In the genomic region with DNA sequence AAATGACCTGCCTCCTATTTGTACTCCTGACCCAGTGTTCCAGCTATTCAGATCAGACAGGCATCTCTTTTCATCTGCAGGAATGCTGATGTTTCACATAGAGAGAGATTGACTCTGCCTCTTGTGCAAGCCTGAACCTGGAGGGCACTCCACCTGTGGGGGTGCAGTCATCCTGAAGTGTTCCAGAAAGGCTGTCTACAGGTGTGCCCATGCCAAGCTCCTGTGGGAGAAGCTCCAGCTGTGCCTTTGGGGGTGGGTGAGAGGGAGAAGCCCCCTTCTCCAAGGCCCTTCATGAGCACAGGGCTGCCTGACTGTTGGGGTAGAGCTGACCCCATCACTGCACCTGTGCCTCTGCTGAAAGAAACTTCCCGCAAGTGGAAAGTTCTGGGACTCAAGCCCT, we compare ENCODE assay signal across 28 cellular contexts. TPM values are rescaled to one million over a fixed set of nuclear protein-coding genes. Genes with fewer than 3 reads are reported as not detected.
"Had no signal": no experiment of that assay in that cellular context is flagged by ENCODE, and none has a peak within 500 bp of the region (broad histone marks: within the 10 kb centered on the region; RNA-seq: fewer than 3 reads in every experiment).

No MANE protein-coding gene starts in this region.

- H3K36me3 ChIP-seq: ascending aorta, WERI-Rb-1 had no signal

- H3K4me3 ChIP-seq: ascending aorta had no signal

- H3K9me3 ChIP-seq: ascending aorta had no signal

- H3K4me2 ChIP-seq: KMS-11 had no signal

- ATAC-seq: activated CD8-positive, alpha-beta memory T cell treated with anti-CD3 and anti-CD28 coated beads, Interleukin-2, amount 10 ng/mL, durations not matched to agents 7 days and 5 days; PC-3; Right ventricle myocardium inferior; SK-N-SH treated with all-trans-retinoic acid at 6 μM for 48 hours had no signal

- H3K27me3 ChIP-seq: ascending aorta had no signal

- H3K4me1 ChIP-seq: ascending aorta had no signal

- DNase-seq: activated CD4-positive, CD25-positive, alpha-beta regulatory T cell; activated CD8-positive, alpha-beta memory T cell treated with anti-CD3 and anti-CD28 coated beads for 24 hours; activated CD8-positive, alpha-beta memory T cell treated with anti-CD3 and anti-CD28 coated beads, Interleukin-2, amount 10 ng/mL, durations not matched to agents 7 days and 5 days; activated CD8-positive, alpha-beta memory T cell treated with anti-CD3 and anti-CD28 coated beads, Interleukin-2, amount 50 U/mL, for 48 hours; activated effector memory CD4-positive, alpha-beta T cell treated with Interleukin-2 at 50 U/mL for 16 hours; activated T-cell treated with anti-CD3 and anti-CD28 coated beads, Interleukin-2, amount 50 U/mL, for 48 hours; amygdala; MM.1S; MV-4-11; NCI-H1092; NCI-H1436 treated with DMSO at 0.1 percent for 48 hours; NCI-H1694 treated with DMSO at 0.1 percent for 48 hours; NCI-H524 treated with DMSO at 0.1 percent for 48 hours; NCI-H748 treated with DMSO at 0.1 percent for 48 hours; NK-92 treated with Interleukin-12 subunit alpha and Interleukin-12 subunit beta, amount 100 ng/mL, for 24 hours; PC-3; SIG-M5; SW 1271; T-helper 1 cell; T-helper 2 cell; T-helper 9 cell had no signal

- H3K9ac ChIP-seq: KMS-11 had no signal

- H3K27ac ChIP-seq: ascending aorta, KMS-11, RWPE1, WERI-Rb-1 had no signal

RNA-seq across cellular contexts. Expression of a gene that starts 52.2 kb away (rescaled TPM):
- total RNA-seq: SK-MEL-5 had no signal
